ENCODE assay signal across 22 cellular contexts in genomic region chr3:112967828-112968227, GRCh38. TPM values are rescaled to one million over a fixed set of nuclear protein-coding genes. Genes with fewer than 3 reads are reported as not detected.
DNase-seq lines count a peak whose midpoint lies in the region; ATAC-seq, FAIRE-seq and TF ChIP-seq lines count a peak whose summit lies in the region.
"Had no signal": no experiment of that assay in that cellular context is flagged by ENCODE, and none has a peak within 500 bp of the region (broad histone marks: within the 10 kb centered on the region; RNA-seq: fewer than 3 reads in every experiment).

No MANE protein-coding gene starts in this region.

- H3K36me3 ChIP-seq in CD4-positive, CD25-positive, alpha-beta regulatory T cell (ENCODE audit: control insufficient read depth, insufficient read depth, low read length), result peaks cover 8% of the 10 kb centered on the region
- H3K36me3 ChIP-seq: breast epithelium, heart right ventricle had no signal

- no peak for ATAC-seq in CD4-positive, CD25-positive, alpha-beta regulatory T cell (ENCODE audit: low read depth in 2 of 2)
- ATAC-seq in effector memory CD8-positive, alpha-beta T cell (replicated peaks), result no peak
- ATAC-seq in HG03460 (IDR thresholded peaks at IDR 0.05; ENCODE audit: unreplicated experiment), result no peak
- ATAC-seq: heart right ventricle, WTC11 had no signal

- no peaks in the 10 kb centered on the region for H3K27me3 Mint-ChIP-seq in CD4-positive, CD25-positive, alpha-beta regulatory T cell
- no peaks in the 10 kb centered on the region for H3K27me3 Mint-ChIP-seq in effector memory CD8-positive, alpha-beta T cell

- FAIRE-seq in urothelium cell line (lab: Jason Lieb, UNC), result no peak

- no peak overlapping the region for H3K27ac ChIP-seq in CD4-positive, CD25-positive, alpha-beta regulatory T cell (ENCODE audit: insufficient read depth, low read length, poor library complexity, severe bottlenecking)
- peak overlapping the region; percentile 46 for H3K27ac ChIP-seq in HL-60 (replicated peaks)
- H3K27ac ChIP-seq: breast epithelium, KMS-11 had no signal

- no peak overlapping the region for H3K27ac Mint-ChIP-seq in CD4-positive, CD25-positive, alpha-beta regulatory T cell
- H3K27ac Mint-ChIP-seq in effector memory CD8-positive, alpha-beta T cell, result peak overlapping the region; percentile 18 to 27
- H3K27ac Mint-ChIP-seq: activated T-helper 2 cell treated with anti-CD3 and anti-CD28 coated beads, Interferon-gamma antibody, Interleukin-2, Interleukin-4, amounts not matched to agents 10 μg/mL and 5 μg/mL and 100 μg/mL, durations not matched to agents 14 hours and 24 hours and 36 hours; H9; immature natural killer cell; T-helper 1 cell treated with Interleukin-12 subunit alpha and Interleukin-12 subunit beta and Interleukin-4 antibody, amounts not matched to agents 30 μg/mL and 1 μg/mL, for 36 hours; WTC11 had no signal

- H3K27me3 ChIP-seq in CD4-positive, CD25-positive, alpha-beta regulatory T cell (ENCODE audit: control insufficient read depth, insufficient read depth, low read length), result no peaks in the 10 kb centered on the region
- H3K27me3 ChIP-seq in HL-60 (ENCODE audit: insufficient read depth, poor library complexity, severe bottlenecking), result no peaks in the 10 kb centered on the region
- H3K27me3 ChIP-seq: breast epithelium had no signal

- peaks cover 18 to 33% (median 29%) of the 10 kb centered on the region in 4 donors for H3K4me1 Mint-ChIP-seq in CD4-positive, CD25-positive, alpha-beta regulatory T cell
- H3K4me1 Mint-ChIP-seq in effector memory CD8-positive, alpha-beta T cell (ENCODE audit: low read depth in 2 of 2), result peaks cover 23 to 57% of the 10 kb centered on the region in 2 donors
- H3K4me1 Mint-ChIP-seq: H9, immature natural killer cell, WTC11 had no signal

- H3K4me3 Mint-ChIP-seq in CD4-positive, CD25-positive, alpha-beta regulatory T cell, result no peak overlapping the region
- H3K4me3 Mint-ChIP-seq in effector memory CD8-positive, alpha-beta T cell, result peak overlapping the region in 1 of 2 donors; percentile 40
- H3K4me3 Mint-ChIP-seq: H9; immature natural killer cell; T-helper 1 cell treated with Interleukin-12 subunit alpha and Interleukin-12 subunit beta and Interleukin-4 antibody, amounts not matched to agents 30 μg/mL and 1 μg/mL, for 36 hours; WTC11 had no signal

- TF ChIP-seq CTCF in HL-60 (IDR thresholded peaks at IDR 0.05; ENCODE audit: insufficient read depth, low read length), result no peak

- peaks cover 12% of the 10 kb centered on the region for H3K36me3 Mint-ChIP-seq in CD4-positive, CD25-positive, alpha-beta regulatory T cell
- H3K36me3 Mint-ChIP-seq in effector memory CD8-positive, alpha-beta T cell (ENCODE audit: insufficient read depth), result no peaks in the 10 kb centered on the region

- H3K4me3 ChIP-seq in CD4-positive, CD25-positive, alpha-beta regulatory T cell (ENCODE audit: low read depth, low read length), result peak overlapping the region; percentile 16
- no peak overlapping the region for H3K4me3 ChIP-seq in HL-60 (replicated peaks; ENCODE audit: insufficient read depth, low read length)
- H3K4me3 ChIP-seq: breast epithelium, heart right ventricle had no signal

- DNase-seq in CD4-positive, CD25-positive, alpha-beta regulatory T cell, result no peak
- DNase-seq in HL-60 (ENCODE audit: low read depth in 1 of 2, low spot score in 1 of 2) (peak in 1 of 2 experiments; percentile 60), SIG-M5 (lab: John Stamatoyannopoulos, UW) (peak; percentile 79), NCI-H345 (lab: John Stamatoyannopoulos, UW) (no peak), urothelium cell line (ENCODE audit: low spot score) (no peak), HuH-7.5 (ENCODE audit: low spot score) (no peak)
- no peak for DNase-seq in effector memory CD8-positive, alpha-beta T cell
- DNase-seq: activated CD8-positive, alpha-beta memory T cell treated with anti-CD3 and anti-CD28 coated beads for 24 hours; Calu3; H9; heart right ventricle; immature natural killer cell; NCI-H510A treated with DMSO at 0.1 percent for 48 hours; Right ventricle myocardium superior; stimulated activated CD4-positive, alpha-beta T cell treated with anti-CD3 and anti-CD28 coated beads, Interleukin-4, amount 100 ng/mL, for 4 hours had no signal

- H3K9me3 Mint-ChIP-seq in CD4-positive, CD25-positive, alpha-beta regulatory T cell, result peaks cover 2 to 17% (median 7%) of the 10 kb centered on the region in 7 donors
- peaks cover 4 to 14% of the 10 kb centered on the region in 2 donors for H3K9me3 Mint-ChIP-seq in effector memory CD8-positive, alpha-beta T cell

- peaks cover 4 to 11% of the 10 kb centered on the region in 2 experiments for H3K9me3 ChIP-seq in CD4-positive, CD25-positive, alpha-beta regulatory T cell (ENCODE audit: control insufficient read depth in 2 of 2, low read length in 2 of 2)

- H3K4me1 ChIP-seq in CD4-positive, CD25-positive, alpha-beta regulatory T cell (ENCODE audit: control insufficient read depth, insufficient read depth, low read length, poor library complexity, severe bottlenecking), result peaks cover 2% of the 10 kb centered on the region
- H3K4me1 ChIP-seq: breast epithelium had no signal

RNA-seq across cellular contexts. Expression of gene CD200R1, which starts 7.1 kb away (rescaled TPM):
- total RNA-seq in CD4-positive, CD25-positive, alpha-beta regulatory T cell, result 7.5 TPM
- 1 to 10 TPM; 3.9 to 5.2 (median 4.6) TPM for polyA plus RNA-seq in CD4-positive, CD25-positive, alpha-beta regulatory T cell
- total RNA-seq: Calu3, H9, renal cortical epithelial cell, WTC11 had no signal

RNA-seq across cellular contexts. Expression of gene GTPBP8, which starts 23.0 kb away (rescaled TPM):
- 17.0 TPM for total RNA-seq in CD4-positive, CD25-positive, alpha-beta regulatory T cell
- polyA plus RNA-seq in CD4-positive, CD25-positive, alpha-beta regulatory T cell, result 10 to 100 TPM; 18.1 to 25.7 (median 21.1) TPM

Comparison
In these comparisons a context has a peak if more than half of its experiments do, and no peak if none do; other contexts are left out.
1. H3K27ac Mint-ChIP-seq: peak in effector memory CD8-positive, alpha-beta T cell (2 of 2); none in CD4-positive, CD25-positive, alpha-beta regulatory T cell (0 of 3).